Comparison of ENCODE assay signal across 8 cellular contexts in the genomic region with DNA sequence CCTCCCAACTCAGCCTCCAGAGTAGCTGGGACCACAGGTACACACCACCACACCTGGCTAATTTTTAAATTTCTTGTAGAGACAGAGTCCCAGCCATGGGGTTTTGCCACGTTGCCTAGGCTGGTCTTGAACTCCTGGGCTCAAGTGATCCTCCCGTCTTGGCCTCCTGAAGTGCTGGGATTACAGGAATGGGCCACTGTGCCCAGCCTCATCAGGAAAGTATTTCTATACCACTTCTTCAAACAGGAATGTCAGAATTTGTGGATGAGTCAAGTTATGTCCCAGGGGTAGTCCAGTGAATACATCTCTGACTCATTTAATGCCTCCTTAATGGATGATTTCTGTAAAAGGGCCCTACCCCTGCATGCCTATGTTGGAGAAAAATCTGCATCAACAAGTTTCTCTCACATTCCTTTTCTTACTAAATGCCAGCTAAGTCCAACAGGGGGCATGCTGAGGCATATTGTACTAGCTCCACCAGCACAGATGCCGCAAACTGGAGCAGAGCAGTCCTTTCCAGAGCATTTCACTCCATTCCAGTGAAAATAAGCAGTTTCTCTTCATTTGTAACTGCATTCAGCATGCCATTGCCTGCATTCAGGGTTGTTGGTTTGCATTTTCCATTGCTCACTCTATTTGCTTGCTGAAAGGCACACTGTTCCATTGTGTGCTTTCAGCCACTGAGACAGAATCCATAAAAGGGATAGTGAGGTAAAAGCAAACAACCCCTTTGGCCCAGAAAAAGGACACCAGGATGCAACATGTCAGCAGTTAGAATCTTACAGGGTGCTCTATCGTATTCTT. TPM values are rescaled to one million over a fixed set of nuclear protein-coding genes. Genes with fewer than 3 reads are reported as not detected.
DNase-seq lines count a peak whose midpoint lies in the region; ATAC-seq and TF ChIP-seq lines count a peak whose summit lies in the region.

No MANE protein-coding gene starts in this region.

- DNase-seq in C1 segment of cervical spinal cord (lab: John Stamatoyannopoulos, UW) = peak in 10 of 14 donors; percentile 9 to 61 (median 39)
- peak; percentile 81 for DNase-seq in NCI-H69 (lab: John Stamatoyannopoulos, UW)
- peak in 37 of 56 donors; percentile 12 to 81 (median 32) for DNase-seq in amygdala (lab: John Stamatoyannopoulos, UW)
- DNase-seq in left ventricle myocardium superior = peak; percentile 44
- peak; percentile 61 for DNase-seq in pulmonary artery endothelial cell (ENCODE audit: low read depth, low spot score)
- no peak for DNase-seq in DMS79 treated with DMSO at 0.1 percent for 48 hours (lab: John Stamatoyannopoulos, UW)

- no peak overlapping the region for H3K4me3 ChIP-seq in GM12875 (ENCODE audit: low read depth, low read length)

- intact Hi-C loops in left ventricle myocardium superior (cut with micrococcal nuclease) = loop anchor here (10.0 kb wide), 1 partner anchor 86 kb away; no protein-coding TSS in a partner anchor

- peak; percentile 66 for TF ChIP-seq CTCF in GM12875 (IDR thresholded peaks at IDR 0.05; ENCODE audit: borderline replicate concordance, insufficient read depth, low read depth, low read length)

- ATAC-seq in left ventricle myocardium superior = peak; percentile 49
- ATAC-seq in GM18511 (IDR thresholded peaks at IDR 0.05; ENCODE audit: unreplicated experiment) = no peak

RNA-seq across cellular contexts. Expression of a gene that starts 5.3 kb away (rescaled TPM):
- 216 TPM for total RNA-seq in left ventricle myocardium superior
- 817 and 880 TPM in 2 replicates for total RNA-seq in pulmonary artery endothelial cell

RNA-seq across cellular contexts. Expression of a gene that starts 30.3 kb away (rescaled TPM):
- total RNA-seq in left ventricle myocardium superior (33.2 TPM), pulmonary artery endothelial cell (20.8 and 21.9 TPM in 2 replicates)

RNA-seq across cellular contexts. Expression of a gene that starts 40.1 kb away (rescaled TPM):
- total RNA-seq in left ventricle myocardium superior = 146 TPM
- 99.0 and 132 TPM in 2 replicates for total RNA-seq in pulmonary artery endothelial cell
